1 cellular context compared by ENCODE assay signal in the genomic region with DNA sequence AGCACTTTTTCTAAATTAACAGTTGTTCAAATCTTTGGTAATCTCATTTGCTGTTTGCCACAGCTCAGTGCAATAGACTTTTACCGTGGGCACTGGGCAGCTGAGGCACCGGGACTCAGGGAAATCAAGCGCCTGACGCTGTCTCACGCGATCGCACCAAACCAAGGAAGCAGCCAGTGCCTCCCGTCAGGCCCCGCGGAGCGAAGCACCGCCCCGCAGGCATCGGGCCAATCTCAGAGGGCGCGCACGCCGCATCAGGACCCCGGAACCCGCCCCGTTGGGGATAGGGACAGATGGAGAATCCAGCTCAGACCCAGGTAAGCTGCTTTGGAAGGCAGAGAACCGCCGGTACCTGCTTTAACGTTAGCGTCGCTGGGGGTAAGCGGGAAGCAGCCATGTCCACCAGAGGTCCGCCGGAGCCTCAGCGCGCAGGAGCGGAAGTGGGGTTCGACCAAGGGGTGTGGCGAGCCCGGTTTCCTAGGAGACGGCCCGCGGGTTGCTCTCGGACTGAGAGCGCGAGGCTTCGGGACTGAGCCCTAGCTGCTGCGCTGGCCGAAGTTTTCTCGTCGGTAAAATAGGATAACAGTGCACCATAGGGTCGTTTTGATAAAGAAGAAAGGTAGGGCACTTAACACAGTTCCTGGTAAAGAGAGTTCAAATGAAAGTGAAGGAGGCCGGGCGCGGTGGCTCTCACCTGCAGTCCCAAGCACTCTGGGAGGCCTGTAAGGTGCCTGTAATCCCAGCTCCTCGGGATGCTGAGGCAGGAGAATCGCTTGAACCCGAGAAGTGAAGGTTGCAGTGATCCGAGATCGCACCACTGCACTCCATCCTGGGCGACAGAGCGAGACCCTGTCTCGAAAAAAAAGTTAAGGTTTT.
TF ChIP-seq lines count a peak whose summit lies in the region.

A gene with protein sequence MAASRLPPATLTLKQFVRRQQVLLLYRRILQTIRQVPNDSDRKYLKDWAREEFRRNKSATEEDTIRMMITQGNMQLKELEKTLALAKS (minus strand): TSS at position 428 of the 876 bp plus-strand sequence. CDS start 31 bp downstream, at position 397.

TF ChIP-seq in H1, 55 proteins besides CTCF, POLR2A, EP300 and RAD21 (continued from another document):
- TF ChIP-seq CHD2 (IDR thresholded peaks at IDR 0.05; ENCODE audit: low read length) (0 out of 2 replicates have a peak, but pooled peaks have one; percentile 41), ASH2L (IDR thresholded peaks at IDR 0.05; ENCODE audit: low read length) (peak; percentile 95), RFX5 (IDR thresholded peaks at IDR 0.05; ENCODE audit: borderline replicate concordance, low read depth, low read length) (no peak)
